ENCODE assay signal across 21 cellular contexts in genomic region chr2:231939022-231939421, GRCh38. TPM values are rescaled to one million over a fixed set of nuclear protein-coding genes. Genes with fewer than 3 reads are reported as not detected.
DNase-seq lines count a peak whose midpoint lies in the region; ATAC-seq, FAIRE-seq and TF ChIP-seq lines count a peak whose summit lies in the region.
"Had no signal": no experiment of that assay in that cellular context is flagged by ENCODE, and none has a peak within 500 bp of the region (broad histone marks: within the 10 kb centered on the region; RNA-seq: fewer than 3 reads in every experiment).

No MANE protein-coding gene starts in this region.

- H3K23me2 ChIP-seq in H1 (ENCODE audit: low read depth, low read length), result no peaks in the 10 kb centered on the region

- H3K9me3 Mint-ChIP-seq in WTC11, result no peaks in the 10 kb centered on the region
- no peaks in the 10 kb centered on the region for H3K9me3 Mint-ChIP-seq in nephron progenitor cell

- TF ChIP-seq EP300 in A549 (IDR thresholded peaks at IDR 0.05) (no peak), H1 (IDR thresholded peaks at IDR 0.05; ENCODE audit: borderline replicate concordance in 1 of 2, low read depth in 2 of 2, low read length in 2 of 2) (no peak)

- WGBS in A549 (ENCODE audit: missing lambda C conversion rate), result 84% methylated on average over 4 of the region's 4 CpGs
- 95% methylated on average over 4 of the region's 4 CpGs; no CpG with 5 or more reads in 1 of the 2 experiments for WGBS in H1 (ENCODE audit: extremely low coverage in 1 of 2, insufficient coverage in 1 of 2, insufficient read length in 1 of 2, insufficient replicate concordance in 2 of 2, low coverage in 1 of 2, low lambda C conversion rate in 2 of 2, missing lambda C conversion rate in 1 of 2), 2 experiments

- H3K27me3 ChIP-seq in BLaER1 (no peaks in the 10 kb centered on the region), H1 (replicated peaks in 1 of 4; ENCODE audit: control insufficient read depth in 3 of 4, extremely low read depth in 1 of 4, insufficient read depth in 3 of 4, low read length in 3 of 4) (no peaks in the 10 kb centered on the region)

- H2BK5ac ChIP-seq in H1 (ENCODE audit: low read depth, low read length), result no peak overlapping the region

- FAIRE-seq in A549 (lab: Jason Lieb, UNC), result no peak
- no peak for FAIRE-seq in H1 (lab: Jason Lieb, UNC)
- FAIRE-seq: H54 had no signal

- H3K27ac ChIP-seq in A549 (no peak overlapping the region), BLaER1 (peak overlapping the region; percentile 28; the same call in 1 of the 2 replicates), H1 (ENCODE audit: low read depth, low read length) (no peak overlapping the region)

- H2AK5ac ChIP-seq in H1 (ENCODE audit: low read depth, low read length), result no peak overlapping the region

- H3K14ac ChIP-seq in H1 (ENCODE audit: insufficient read length), result no peak overlapping the region

- H2BK120ac ChIP-seq in H1 (replicated peaks; ENCODE audit: low read depth, low read length), result no peak overlapping the region

- H2BK20ac ChIP-seq in H1 (ENCODE audit: low read length), result no peak overlapping the region

- H3K4me3 ChIP-seq in A549, result no peak overlapping the region
- no peak overlapping the region for H3K4me3 ChIP-seq in BLaER1
- no peak overlapping the region for H3K4me3 ChIP-seq in H1 (ENCODE audit: extremely low read depth in 1 of 4, insufficient read depth in 2 of 4, low read depth in 3 of 4, low read length in 4 of 4)
- H3K4me3 ChIP-seq in foreskin fibroblast (ENCODE audit: low read depth in 1 of 2, low read length in 2 of 2), result no peak overlapping the region

- no peak overlapping the region for H3K18ac ChIP-seq in H1 (ENCODE audit: extremely low read depth, low read length)

- H3K4me1 Mint-ChIP-seq in WTC11 (no peaks in the 10 kb centered on the region), nephron progenitor cell (peaks cover 14% of the 10 kb centered on the region)
- H3K4me1 Mint-ChIP-seq: CD14-positive monocyte; CD4-positive, alpha-beta memory T cell had no signal

- H3K36me3 ChIP-seq in BLaER1, result no peaks in the 10 kb centered on the region
- H3K36me3 ChIP-seq in H1 (ENCODE audit: control insufficient read depth in 2 of 4, insufficient read depth in 4 of 4, low read length in 3 of 4), result no peaks in the 10 kb centered on the region

- H3K4ac ChIP-seq in H1 (replicated peaks; ENCODE audit: insufficient read length, low read depth, low read length), result no peak overlapping the region

- POLR2A ChIA-PET in A549 (lab: Yijun Ruan, JAX) (no interaction called here), WTC11 (lab: Charles Lee) (no interaction called here), H1 (lab: Charles Lee; ENCODE audit: partially characterized antibody) (no interaction called here)

- no peak overlapping the region for H4K5ac ChIP-seq in H1 (ENCODE audit: insufficient read length, low read depth, low read length)

- DNase-seq in A549 (ENCODE audit: low read depth in 1 of 2, low spot score in 1 of 2), result no peak
- no peak for DNase-seq in WTC11 (ENCODE audit: low spot score)
- DNase-seq in H1 (ENCODE audit: low read depth in 1 of 2, low spot score in 2 of 2), result no peak
- no peak for DNase-seq in SHP77 (lab: John Stamatoyannopoulos, UW)
- no peak for DNase-seq in foreskin fibroblast
- DNase-seq in nephron progenitor cell, result no peak
- DNase-seq: ACHN; AML-193; CD4-positive, alpha-beta memory T cell; DMS153; DMS79; GDM1; HCEC 1CT; KG1 had no signal

- no peaks in the 10 kb centered on the region for H3K79me2 ChIP-seq in H1 (ENCODE audit: control insufficient read depth in 1 of 2, insufficient read depth in 2 of 2, low read length in 2 of 2)

- TF ChIP-seq CTCF in A549 (IDR thresholded peaks at IDR 0.05) (no peak), WTC11 (IDR thresholded peaks at IDR 0.05) (no peak), H1 (IDR thresholded peaks at IDR 0.05; ENCODE audit: control extremely low read depth in 1 of 3, insufficient read depth in 1 of 3, low read depth in 1 of 3, low read length in 3 of 3) (no peak), foreskin fibroblast (IDR thresholded peaks at IDR 0.05; ENCODE audit: low read depth, low read length) (no peak), nephron progenitor cell (IDR thresholded peaks at IDR 0.05) (no peak)

- H3K4me2 ChIP-seq in A549 (no peak overlapping the region), BLaER1 (no peak overlapping the region), H1 (ENCODE audit: insufficient read depth in 1 of 2, low read depth in 2 of 2, low read length in 2 of 2) (no peak overlapping the region)

- no peaks in the 10 kb centered on the region for H3K27me3 Mint-ChIP-seq in WTC11 (ENCODE audit: low read depth)
- no peaks in the 10 kb centered on the region for H3K27me3 Mint-ChIP-seq in nephron progenitor cell (ENCODE audit: low read depth, poor library complexity)

- no peak overlapping the region for H2BK15ac ChIP-seq in H1 (ENCODE audit: low read length)

- H3K27ac Mint-ChIP-seq in WTC11 (no peak overlapping the region), nephron progenitor cell (no peak overlapping the region)
- H3K27ac Mint-ChIP-seq: CD4-positive, alpha-beta memory T cell had no signal

- H3K36me3 Mint-ChIP-seq in WTC11 (no peaks in the 10 kb centered on the region), nephron progenitor cell (ENCODE audit: low read depth) (no peaks in the 10 kb centered on the region)
- H3K36me3 Mint-ChIP-seq: CD14-positive monocyte; CD4-positive, alpha-beta memory T cell had no signal

- peak overlapping the region; percentile 60 for H2AFZ ChIP-seq in H1 (ENCODE audit: low read length)

- no peak for TF ChIP-seq RAD21 in A549 (conservative IDR thresholded peaks at IDR 0.05 in 1 of 2, IDR thresholded peaks at IDR 0.05 in 1 of 2)
- no peak for TF ChIP-seq RAD21 in H1 (IDR thresholded peaks at IDR 0.05 in 1 of 2, conservative IDR thresholded peaks at IDR 0.05 in 1 of 2; ENCODE audit: low read depth in 2 of 2, low read length in 2 of 2)

- CTCF ChIA-PET in A549 (lab: Yijun Ruan, JAX), result interaction anchor here (1.6 kb wide), 1 partner anchor 14 kb away, joined by 7 read pairs; the partner anchor contains the start of gene NPPC
- CTCF ChIA-PET in WTC11 (lab: Charles Lee), result interaction anchor here (1.5 kb wide), 1 partner anchor 14 kb away, joined by 5 read pairs; no protein-coding TSS in a partner anchor
- CTCF ChIA-PET in H1 (lab: Charles Lee; ENCODE audit: partially characterized antibody), result interaction anchor here (1.0 to 3.5 kb wide), 4 partner anchors 10 to 204 kb away, joined by 3 to 18 read pairs (median 8); partner anchors contain the start of gene NPPC

- no peaks in the 10 kb centered on the region for H3K79me1 ChIP-seq in H1 (ENCODE audit: low read depth, low read length)

- H3K9ac ChIP-seq in BLaER1, result no peak overlapping the region
- no peak overlapping the region for H3K9ac ChIP-seq in H1 (replicated peaks in 1 of 4; ENCODE audit: extremely low read depth in 1 of 4, low read depth in 3 of 4, low read length in 3 of 4)

- no peaks in the 10 kb centered on the region for H3K9me3 ChIP-seq in A549
- H3K9me3 ChIP-seq in BLaER1, result no peaks in the 10 kb centered on the region
- no peaks in the 10 kb centered on the region for H3K9me3 ChIP-seq in H1 (ENCODE audit: insufficient read depth in 2 of 2, low read depth in 1 of 2, low read length in 1 of 2)

- ATAC-seq in A549 (no peak), WTC11 (no peak), GM21447 (IDR thresholded peaks at IDR 0.05; ENCODE audit: unreplicated experiment) (no peak)

- H3K4me3 Mint-ChIP-seq in WTC11 (no peak overlapping the region), nephron progenitor cell (no peak overlapping the region)
- H3K4me3 Mint-ChIP-seq: CD14-positive monocyte; CD4-positive, alpha-beta memory T cell had no signal

- H4K8ac ChIP-seq in H1 (ENCODE audit: extremely low read depth, insufficient read depth, low read length), result no peak overlapping the region

- H3K4me1 ChIP-seq in A549, result no peaks in the 10 kb centered on the region
- H3K4me1 ChIP-seq in BLaER1, result peaks cover 53% of the 10 kb centered on the region
- no peaks in the 10 kb centered on the region for H3K4me1 ChIP-seq in H1 (replicated peaks in 1 of 4; ENCODE audit: control insufficient read depth in 3 of 4, insufficient read depth in 4 of 4, low read length in 3 of 4)

- H4K20me1 ChIP-seq in BLaER1 (no peaks in the 10 kb centered on the region), H1 (replicated peaks in 1 of 2; ENCODE audit: control insufficient read depth in 1 of 2, insufficient read depth in 2 of 2, low read length in 2 of 2) (no peaks in the 10 kb centered on the region)

- TF ChIP-seq POLR2A in A549 (IDR thresholded peaks at IDR 0.05; ENCODE audit: low read length) (no peak), H1 (IDR thresholded peaks at IDR 0.05; ENCODE audit: control extremely low read depth in 1 of 2, low read depth in 2 of 2, low read length in 2 of 2) (no peak)

- no peak overlapping the region for H4K91ac ChIP-seq in H1 (replicated peaks; ENCODE audit: insufficient read length, low read length)

- no peak overlapping the region for H3K23ac ChIP-seq in H1 (ENCODE audit: insufficient read length)

- no peak overlapping the region for H2BK12ac ChIP-seq in H1 (ENCODE audit: low read depth, low read length)

- H3K56ac ChIP-seq in H1 (replicated peaks; ENCODE audit: insufficient read length, low read depth, low read length), result no peak overlapping the region

RNA-seq across cellular contexts. Expression of gene NPPC, which starts 12.8 kb away (rescaled TPM):
- polyA plus RNA-seq in A549 (2011; rRNA removed), result not detected in 2 replicates
- 0.19 TPM in 2 replicates for polyA plus RNA-seq in A549 (2012; cell fraction: cytosol; rRNA removed)
- polyA plus RNA-seq in A549 (2012; cell fraction: nucleus; rRNA removed), result 0.07 TPM in 1 of 2 replicates, not detected in the other
- polyA plus RNA-seq in A549 (2017; fragmentation: RNase III; extraction: RNeasy Plus Mini Kit Qiagen cat#74134 plus additional on column Dnase treatment), result 0.12 TPM in 1 of 3 replicates, not detected in the others
- not detected in 2 replicates for polyA minus RNA-seq in A549 (2011; rRNA and poly(A)+ RNA removed)
- 0.98 to 2.5 TPM (median 2.2 TPM) in 3 replicates for total RNA-seq in WTC11 (2021)
- 2.1 and 4.7 TPM in 2 replicates for total RNA-seq in H1 (2021; fragmentation: NEBNext Ultra II Directional; extraction: Animal tissue kit (Norgen Biotek cat#: 25700))
- polyA plus RNA-seq in H1 (2011; rRNA removed), result 1.3 TPM in 2 replicates
- 2.0 TPM for polyA plus RNA-seq in H1 (2011; cell fraction: cytosol; rRNA removed)
- polyA plus RNA-seq in H1 (2011; cell fraction: nucleus; rRNA removed), result 1.5 TPM
- polyA plus RNA-seq in H1 (2012, experiment 1 of 2), result 0.80 to 1.2 TPM (median 0.91 TPM) in 4 replicates
- 2.6 TPM for polyA plus RNA-seq in H1 (2012, experiment 2 of 2)
- 1.6 TPM for polyA plus RNA-seq in H1 (2013, experiment 1 of 2)
- polyA plus RNA-seq in H1 (2013, experiment 2 of 2), result 1.9 TPM
- 0.17 and 0.47 TPM in 2 replicates for polyA minus RNA-seq in H1 (2011; rRNA and poly(A)+ RNA removed)
- 4.1 TPM for polyA minus RNA-seq in H1 (2011; cell fraction: cytosol; rRNA and poly(A)+ RNA removed)
- 6.3 TPM for polyA minus RNA-seq in H1 (2011; cell fraction: nucleus; rRNA and poly(A)+ RNA removed)
- total RNA-seq: CD4-positive, alpha-beta memory T cell; Daoy; HT-29 had no signal
- polyA plus RNA-seq: BJ; CD14-positive monocyte; CD4-positive, alpha-beta memory T cell had no signal

RNA-seq across cellular contexts. Expression of gene DIS3L2, which starts 22.5 kb away (rescaled TPM):
- 15.4 and 16.7 TPM in 2 replicates for polyA plus RNA-seq in A549 (2011; rRNA removed)
- polyA plus RNA-seq in A549 (2012; cell fraction: cytosol; rRNA removed), result 15.9 and 20.9 TPM in 2 replicates
- polyA plus RNA-seq in A549 (2012; cell fraction: nucleus; rRNA removed), result 61.4 and 73.3 TPM in 2 replicates
- polyA plus RNA-seq in A549 (2017; fragmentation: RNase III; extraction: RNeasy Plus Mini Kit Qiagen cat#74134 plus additional on column Dnase treatment), result 14.9 to 15.7 TPM (median 15.6 TPM) in 3 replicates
- polyA minus RNA-seq in A549 (2011; rRNA and poly(A)+ RNA removed), result 19.5 and 23.2 TPM in 2 replicates
- 26.7 to 32.5 TPM (median 28.5 TPM) in 3 replicates for total RNA-seq in WTC11 (2021)
- total RNA-seq in H1 (2021; fragmentation: NEBNext Ultra II Directional; extraction: Animal tissue kit (Norgen Biotek cat#: 25700)), result 21.6 and 26.8 TPM in 2 replicates
- 11.5 and 19.0 TPM in 2 replicates for polyA plus RNA-seq in H1 (2011; rRNA removed)
- 10.1 TPM for polyA plus RNA-seq in H1 (2011; cell fraction: cytosol; rRNA removed)
- 44.2 TPM for polyA plus RNA-seq in H1 (2011; cell fraction: nucleus; rRNA removed)
- polyA plus RNA-seq in H1 (2012, experiment 1 of 2), result 16.7 to 23.4 TPM (median 19.8 TPM) in 4 replicates
- polyA plus RNA-seq in H1 (2012, experiment 2 of 2), result 7.2 TPM
- polyA plus RNA-seq in H1 (2013, experiment 1 of 2), result 14.0 TPM
- 13.3 TPM for polyA plus RNA-seq in H1 (2013, experiment 2 of 2)
- 10.6 and 13.7 TPM in 2 replicates for polyA minus RNA-seq in H1 (2011; rRNA and poly(A)+ RNA removed)
- 7.4 TPM for polyA minus RNA-seq in H1 (2011; cell fraction: cytosol; rRNA and poly(A)+ RNA removed)
- 31.5 TPM for polyA minus RNA-seq in H1 (2011; cell fraction: nucleus; rRNA and poly(A)+ RNA removed)
